ENCODE assay signal across 27 cellular contexts in genomic region chr6:16498237-16498636, GRCh38.
DNase-seq lines count a peak whose midpoint lies in the region; FAIRE-seq and TF ChIP-seq lines count a peak whose summit lies in the region.
"Had no signal": no experiment of that assay in that cellular context is flagged by ENCODE, and none has a peak within 500 bp of the region (broad histone marks: within the 10 kb centered on the region; RNA-seq: fewer than 3 reads in every experiment).

No MANE protein-coding gene starts in this region.

- H3K36me3 Mint-ChIP-seq in astrocyte (ENCODE audit: low read depth, unreplicated experiment) = peaks cover 14% of the 10 kb centered on the region

- H3K27ac ChIP-seq in astrocyte (ENCODE audit: low read depth, low read length) = no peak overlapping the region
- H3K27ac ChIP-seq in keratinocyte (ENCODE audit: control insufficient read depth, insufficient read depth, low read length) = no peak overlapping the region
- H3K27ac ChIP-seq: 22Rv1, GM23248, heart right ventricle, KMS-11, testis, vagina had no signal

- H2AFZ ChIP-seq in astrocyte (ENCODE audit: low read depth, low read length) (no peak overlapping the region), keratinocyte (ENCODE audit: control insufficient read depth, low read length) (no peak overlapping the region)
- H2AFZ ChIP-seq: GM23248 had no signal

- no peaks in the 10 kb centered on the region for H3K9me3 Mint-ChIP-seq in astrocyte (ENCODE audit: unreplicated experiment)

- H3K36me3 ChIP-seq in astrocyte (ENCODE audit: insufficient read depth, low read length) (no peaks in the 10 kb centered on the region), keratinocyte (ENCODE audit: control insufficient read depth in 2 of 2, extremely low read depth in 1 of 2, insufficient read depth in 2 of 2, low read length in 2 of 2) (no peaks in the 10 kb centered on the region)
- H3K36me3 ChIP-seq: vagina had no signal

- no peak for TF ChIP-seq CTCF in astrocyte (IDR thresholded peaks at IDR 0.05; ENCODE audit: insufficient read depth, low read depth, low read length)
- TF ChIP-seq CTCF in keratinocyte (optimal IDR thresholded peaks at IDR 0.05 in 1 of 3, IDR thresholded peaks at IDR 0.05 in 1 of 3, conservative IDR thresholded peaks at IDR 0.05 in 1 of 3; ENCODE audit: extremely low read depth in 1 of 3, insufficient read depth in 2 of 3, low read length in 3 of 3) = no peak

- H3K4me1 ChIP-seq in astrocyte (ENCODE audit: insufficient read depth, low read length) (peaks cover 24% of the 10 kb centered on the region), keratinocyte (ENCODE audit: control insufficient read depth, extremely low read depth, insufficient read depth, low read length) (peaks cover 10% of the 10 kb centered on the region)
- H3K4me1 ChIP-seq: testis had no signal

- TF ChIP-seq POLR2A in GM12892 (IDR thresholded peaks at IDR 0.05; ENCODE audit: low read depth, low read length) = no peak

- H3K79me2 ChIP-seq in astrocyte (ENCODE audit: insufficient read depth, low read length) = peaks cover 6% of the 10 kb centered on the region
- H3K79me2 ChIP-seq in keratinocyte (ENCODE audit: control insufficient read depth, insufficient read depth, low read length) = no peaks in the 10 kb centered on the region

- no peaks in the 10 kb centered on the region for H3K27me3 ChIP-seq in astrocyte (ENCODE audit: insufficient read depth, low read length)
- H3K27me3 ChIP-seq in keratinocyte (ENCODE audit: control insufficient read depth, extremely low read depth, insufficient read depth, low read length) = no peaks in the 10 kb centered on the region
- H3K27me3 ChIP-seq: heart right ventricle, testis, vagina had no signal

- dilution Hi-C loops in keratinocyte (cut with MboI; ENCODE audit: extremely low pct_ligation_motif_present, low sequenced_read_pairs) = no loop called here

- H3K4me3 ChIP-seq in astrocyte (ENCODE audit: insufficient read depth, low read depth, low read length) (no peak overlapping the region), keratinocyte (ENCODE audit: control insufficient read depth in 2 of 3, extremely low read depth in 1 of 3, insufficient read depth in 2 of 3, low read depth in 1 of 3, low read length in 3 of 3) (no peak overlapping the region)
- H3K4me3 ChIP-seq: GM23248, heart right ventricle, testis, vagina had no signal

- no peaks in the 10 kb centered on the region for H3K9me3 ChIP-seq in astrocyte (ENCODE audit: insufficient read depth, low read depth, low read length)
- H3K9me3 ChIP-seq in keratinocyte (ENCODE audit: control insufficient read depth, low read depth, low read length) = no peaks in the 10 kb centered on the region
- H3K9me3 ChIP-seq: testis, vagina had no signal

- no peaks in the 10 kb centered on the region for H3K9me1 ChIP-seq in keratinocyte (ENCODE audit: control insufficient read depth, extremely low read depth, insufficient read depth, low read length)

- H3K4me2 ChIP-seq in astrocyte (ENCODE audit: low read length) = no peak overlapping the region
- H3K4me2 ChIP-seq in keratinocyte (ENCODE audit: control insufficient read depth, extremely low read depth, insufficient read depth, low read depth, low read length) = no peak overlapping the region

- H3K4me3 Mint-ChIP-seq in astrocyte (ENCODE audit: unreplicated experiment) = no peak overlapping the region
- H3K4me3 Mint-ChIP-seq: CD14-positive monocyte had no signal

- H3K27me3 Mint-ChIP-seq in astrocyte (ENCODE audit: low read depth, unreplicated experiment) = no peaks in the 10 kb centered on the region
- H3K27me3 Mint-ChIP-seq: progenitor cell of endocrine pancreas had no signal

- H3K4me1 Mint-ChIP-seq in astrocyte (ENCODE audit: low read depth, unreplicated experiment) = peaks cover 35% of the 10 kb centered on the region

- H4K20me1 ChIP-seq in astrocyte (ENCODE audit: insufficient read depth, low read length) (peaks cover 30% of the 10 kb centered on the region), keratinocyte (ENCODE audit: control insufficient read depth, extremely low read depth, insufficient read depth, low read length) (no peaks in the 10 kb centered on the region)

- no peak overlapping the region for H3K27ac Mint-ChIP-seq in astrocyte (ENCODE audit: unreplicated experiment)
- H3K27ac Mint-ChIP-seq: progenitor cell of endocrine pancreas had no signal

- no peak overlapping the region for H3K9ac ChIP-seq in astrocyte (ENCODE audit: low read length)
- H3K9ac ChIP-seq in keratinocyte (ENCODE audit: control insufficient read depth, extremely low read depth, insufficient read depth, low read length) = no peak overlapping the region
- H3K9ac ChIP-seq: GM23248, KMS-11 had no signal

- peak; percentile 40 for FAIRE-seq in GM12892 (lab: Jason Lieb, UNC)
- FAIRE-seq in astrocyte (lab: Jason Lieb, UNC) = no peak
- peak; percentile 95 for FAIRE-seq in keratinocyte (lab: Jason Lieb, UNC)
- FAIRE-seq: colon, HTR-8/SVneo had no signal

- DNase-seq in DMS53 (lab: John Stamatoyannopoulos, UW) (peak; percentile 27), DMS53 treated with DMSO at 0.1 percent for 48 hours (lab: John Stamatoyannopoulos, UW; ENCODE audit: unreplicated experiment) (no peak), GM12892 (ENCODE audit: insufficient read length) (no peak), astrocyte (ENCODE audit: low read depth) (peak; percentile 27), keratinocyte (ENCODE audit: low read depth, low spot score) (peak; percentile 45), ureter (ENCODE audit: low spot score) (no peak), activated gamma-delta T cell (lab: John Stamatoyannopoulos, UW) (no peak)
- DNase-seq in stimulated activated CD8-positive, alpha-beta memory T cell treated with anti-CD3 and anti-CD28 coated beads, Interleukin-4, amount 100 ng/mL, for 48 hours = no peak
- DNase-seq: activated CD4-positive, alpha-beta T cell treated with anti-CD3 and anti-CD28 coated beads for 48 hours; activated CD8-positive, alpha-beta memory T cell treated with anti-CD3 and anti-CD28 coated beads, Interleukin-2, amount 50 U/mL, for 4 hours; activated effector memory CD4-positive, alpha-beta T cell treated with anti-CD3 and anti-CD28 coated beads, Interleukin-2, amount 50 U/mL, for 16 hours; effector CD4-positive, alpha-beta T cell; foreskin melanocyte; GM23248; heart right ventricle; NCI-H510A; stimulated activated CD4-positive, alpha-beta T cell treated with anti-CD3 and anti-CD28 coated beads, Interleukin-15, amount 100 ng/mL, for 24 hours; stimulated activated naive CD8-positive, alpha-beta T cell treated with anti-CD3 and anti-CD28 coated beads, Interleukin-15, Interleukin-2, amounts not matched to agents 100 U/mL and 50 U/mL, for 24 hours; T-helper 2 cell; testis had no signal

Comparison
In these comparisons a context has a peak if more than half of its experiments do, and no peak if none do; other contexts are left out.
1. DNase-seq: peak in DMS53 (single experiment), astrocyte (single experiment) and keratinocyte (single experiment); none in DMS53 treated with DMSO at 0.1 percent for 48 hours (single experiment), GM12892 (single experiment), ureter (single experiment), activated gamma-delta T cell (single experiment) and stimulated activated CD8-positive, alpha-beta memory T cell treated with anti-CD3 and anti-CD28 coated beads, Interleukin-4, amount 100 ng/mL, for 48 hours (single experiment).